Comparison of ENCODE assay signal across 24 cellular contexts in the genomic region with DNA sequence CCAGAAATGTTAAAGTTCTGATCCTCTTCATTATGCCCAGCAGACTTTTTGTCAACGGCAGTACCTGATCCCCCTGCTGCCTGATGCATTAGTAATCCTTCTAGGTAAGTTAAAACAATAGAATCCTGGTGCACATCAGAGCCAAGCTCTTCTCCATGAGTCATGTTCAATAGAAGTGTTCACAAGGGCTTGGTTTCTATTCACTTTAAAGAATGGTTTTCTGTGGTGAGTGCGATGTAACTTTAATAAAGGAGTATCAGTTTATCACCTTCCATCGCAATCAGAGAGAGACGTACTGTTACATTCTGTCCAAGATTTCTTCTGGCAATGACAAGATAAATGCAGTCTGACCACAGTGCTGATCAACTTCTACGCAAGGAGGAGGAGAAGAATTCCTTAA.
A peak's percentile ranks its signal among the peaks of the same experiment; 100 is the strongest.
DNase-seq lines count a peak whose midpoint lies in the region; ATAC-seq, FAIRE-seq and TF ChIP-seq lines count a peak whose summit lies in the region.
"Had no signal": no experiment of that assay in that cellular context is flagged by ENCODE, and none has a peak within 500 bp of the region (broad histone marks: within the 10 kb centered on the region; RNA-seq: fewer than 3 reads in every experiment).

No MANE protein-coding gene starts in this region.

- no peak overlapping the region for H3K9ac ChIP-seq in keratinocyte (ENCODE audit: control insufficient read depth, extremely low read depth, insufficient read depth, low read length)

- no peak overlapping the region for H2AFZ ChIP-seq in keratinocyte (ENCODE audit: control insufficient read depth, low read length)

- peaks cover 7% of the 10 kb centered on the region for H3K36me3 ChIP-seq in bronchial epithelial cell (ENCODE audit: control insufficient read depth, insufficient read depth, low read length)
- H3K36me3 ChIP-seq in keratinocyte (ENCODE audit: control insufficient read depth in 2 of 2, extremely low read depth in 1 of 2, insufficient read depth in 2 of 2, low read length in 2 of 2) = peaks cover 7 to 10% of the 10 kb centered on the region in 2 experiments

- CTCF ChIA-PET in Calu3 (lab: Charles Lee) = no interaction called here

- DNase-seq in Calu3 = no peak
- DNase-seq in NCI-H226 = peak; percentile 64
- peak; percentile 61 for DNase-seq in bronchial epithelial cell (ENCODE audit: low read depth)
- DNase-seq in keratinocyte (ENCODE audit: low read depth, low spot score) = no peak
- DNase-seq in LoVo (ENCODE audit: low spot score) = no peak
- no peak for DNase-seq in ecto neural progenitor cell (ENCODE audit: low spot score)
- no peak for DNase-seq in osteocyte (ENCODE audit: extremely low spot score, unreplicated experiment)
- DNase-seq: CD8-positive, alpha-beta memory T cell; GDM1; GOT3; KG1; MV-4-11; NCI-H1105 treated with DMSO at 0.1 percent for 48 hours; NCI-H1694; NCI-H2081 treated with DMSO at 0.1 percent for 48 hours; NCI-H2171 treated with DMSO at 0.1 percent for 48 hours; NCI-H446; NCI-H526; OCI-M1; SHP77 had no signal

- dilution Hi-C loops in keratinocyte (cut with MboI; ENCODE audit: extremely low pct_ligation_motif_present, low sequenced_read_pairs) = no loop called here

- peaks cover 2% of the 10 kb centered on the region for H3K9me1 ChIP-seq in keratinocyte (ENCODE audit: control insufficient read depth, extremely low read depth, insufficient read depth, low read length)

- no peak for ATAC-seq in HG02884 (IDR thresholded peaks at IDR 0.05; ENCODE audit: unreplicated experiment)

- peaks cover 8% of the 10 kb centered on the region for H3K4me1 ChIP-seq in keratinocyte (ENCODE audit: control insufficient read depth, extremely low read depth, insufficient read depth, low read length)

- no peaks in the 10 kb centered on the region for H3K9me3 ChIP-seq in keratinocyte (ENCODE audit: control insufficient read depth, low read depth, low read length)

- H4K20me1 ChIP-seq in keratinocyte (ENCODE audit: control insufficient read depth, extremely low read depth, insufficient read depth, low read length) = peaks cover 8% of the 10 kb centered on the region

- peak overlapping the region; percentile 61 for H3K27ac Mint-ChIP-seq in Calu3 (ENCODE audit: unreplicated experiment)
- no peak overlapping the region for H3K27ac Mint-ChIP-seq in osteocyte (ENCODE audit: unreplicated experiment)

- no TSS peak for BruUV-seq in Calu3 (replicated peaks; lab: Mats Ljungman, UMichigan)

- no peak for FAIRE-seq in bronchial epithelial cell (lab: Jason Lieb, UNC)
- FAIRE-seq in keratinocyte (lab: Jason Lieb, UNC) = peak; percentile 23
- FAIRE-seq: GM19239 had no signal

- H3K79me2 ChIP-seq in keratinocyte (ENCODE audit: control insufficient read depth, insufficient read depth, low read length) = peaks cover 31% of the 10 kb centered on the region

- H3K36me3 Mint-ChIP-seq in Calu3 (ENCODE audit: insufficient read depth, unreplicated experiment) = peaks cover 31% of the 10 kb centered on the region
- peaks cover 30% of the 10 kb centered on the region for H3K36me3 Mint-ChIP-seq in osteocyte (ENCODE audit: unreplicated experiment)

- no peak overlapping the region for H3K4me2 ChIP-seq in keratinocyte (ENCODE audit: control insufficient read depth, extremely low read depth, insufficient read depth, low read depth, low read length)

- H3K4me1 Mint-ChIP-seq in Calu3 (ENCODE audit: low read depth, unreplicated experiment) (peaks cover 8% of the 10 kb centered on the region), osteocyte (ENCODE audit: unreplicated experiment) (peaks cover 4% of the 10 kb centered on the region)

- no peak overlapping the region for H3K27ac ChIP-seq in keratinocyte (ENCODE audit: control insufficient read depth, insufficient read depth, low read length)
- H3K27ac ChIP-seq: C4-2B, HL-60 had no signal

- no peaks in the 10 kb centered on the region for H3K27me3 Mint-ChIP-seq in Calu3 (ENCODE audit: unreplicated experiment)
- H3K27me3 Mint-ChIP-seq in osteocyte (ENCODE audit: unreplicated experiment) = no peaks in the 10 kb centered on the region
- H3K27me3 Mint-ChIP-seq: CD8-positive, alpha-beta memory T cell had no signal

- intact Hi-C loops in Calu3 (cut with micrococcal nuclease; ENCODE audit: unreplicated experiment) = no loop called here

- H3K27me3 ChIP-seq in bronchial epithelial cell (ENCODE audit: control insufficient read depth, insufficient read depth, low read length) (no peaks in the 10 kb centered on the region), keratinocyte (ENCODE audit: control insufficient read depth, extremely low read depth, insufficient read depth, low read length) (no peaks in the 10 kb centered on the region)

- H3K4me3 Mint-ChIP-seq in Calu3 (ENCODE audit: low read depth, unreplicated experiment) (no peak overlapping the region), osteocyte (ENCODE audit: unreplicated experiment) (no peak overlapping the region)
- H3K4me3 Mint-ChIP-seq: CD8-positive, alpha-beta memory T cell had no signal

- H3K9me3 Mint-ChIP-seq in Calu3 (ENCODE audit: low read depth, unreplicated experiment) (no peaks in the 10 kb centered on the region), osteocyte (ENCODE audit: unreplicated experiment) (no peaks in the 10 kb centered on the region)
- H3K9me3 Mint-ChIP-seq: CD8-positive, alpha-beta memory T cell had no signal

- TF ChIP-seq CTCF in Calu3 (IDR thresholded peaks at IDR 0.05; ENCODE audit: unreplicated experiment) (no peak), bronchial epithelial cell (IDR thresholded peaks at IDR 0.05; ENCODE audit: insufficient read depth, low read length, severe bottlenecking) (no peak), keratinocyte (optimal IDR thresholded peaks at IDR 0.05 in 1 of 3, IDR thresholded peaks at IDR 0.05 in 1 of 3, conservative IDR thresholded peaks at IDR 0.05 in 1 of 3; ENCODE audit: extremely low read depth in 1 of 3, insufficient read depth in 2 of 3, low read length in 3 of 3) (no peak), osteocyte (IDR thresholded peaks at IDR 0.05) (no peak)

- H3K4me3 ChIP-seq in bronchial epithelial cell (ENCODE audit: low read depth, low read length) = no peak overlapping the region
- no peak overlapping the region for H3K4me3 ChIP-seq in keratinocyte (ENCODE audit: control insufficient read depth in 2 of 3, extremely low read depth in 1 of 3, insufficient read depth in 2 of 3, low read depth in 1 of 3, low read length in 3 of 3)

Comparison
In these comparisons a context has a peak if more than half of its experiments do, and no peak if none do; other contexts are left out.
1. DNase-seq: peak in NCI-H226 (single experiment) and bronchial epithelial cell (single experiment); none in Calu3 (single experiment), keratinocyte (single experiment), LoVo (single experiment), ecto neural progenitor cell (single experiment) and osteocyte (single experiment).